27 cellular contexts compared by ENCODE assay signal in genomic region chr4:188015025-188015778, GRCh38. TPM values are rescaled to one million over a fixed set of nuclear protein-coding genes. Genes with fewer than 3 reads are reported as not detected.
DNase-seq lines count a peak whose midpoint lies in the region; ATAC-seq, FAIRE-seq and TF ChIP-seq lines count a peak whose summit lies in the region.
"Had no signal": no experiment of that assay in that cellular context is flagged by ENCODE, and none has a peak within 500 bp of the region (broad histone marks: within the 10 kb centered on the region; RNA-seq: fewer than 3 reads in every experiment).

No MANE protein-coding gene starts in this region.

- peak overlapping the region; percentile 67 for H3K4me2 ChIP-seq in HCT116 (ENCODE audit: low read length)
- H3K4me2 ChIP-seq: BLaER1 treated with 17β-estradiol and CSF1 and Interleukin-3, amounts not matched to agents 10 nM and 100 nM had no signal

- peaks cover 27% of the 10 kb centered on the region for H3K4me1 Mint-ChIP-seq in chondrocyte (ENCODE audit: low read depth)
- H3K4me1 Mint-ChIP-seq: immature natural killer cell had no signal

- H3K27me3 Mint-ChIP-seq in chondrocyte (ENCODE audit: low read depth), result no peaks in the 10 kb centered on the region

- no peak for TF ChIP-seq POLR2A in HCT116 (IDR thresholded peaks at IDR 0.05; ENCODE audit: borderline replicate concordance, extremely low read depth, insufficient read depth, insufficient read length)

- H3K4me1 ChIP-seq in HCT116 (ENCODE audit: control insufficient read depth in 1 of 2, insufficient read depth in 2 of 2, low read length in 2 of 2), result peaks cover 9 to 15% of the 10 kb centered on the region in 2 experiments; a peak in 3 of 4 replicates
- H3K4me1 ChIP-seq in left lung, result no peaks in the 10 kb centered on the region
- H3K4me1 ChIP-seq: ascending aorta, suprapubic skin had no signal

- no peak for DNase-seq in HCT116 (ENCODE audit: low read depth, low spot score)
- DNase-seq in chondrocyte (ENCODE audit: low spot score), result no peak
- no peak for DNase-seq in left lung
- peak; percentile 64 for DNase-seq in urothelium cell line (ENCODE audit: low spot score)
- no peak for DNase-seq in anterior cingulate cortex (lab: John Stamatoyannopoulos, UW)
- no peak for DNase-seq in activated CD4-positive, alpha-beta T cell treated with anti-CD3 and anti-CD28 coated beads, Interleukin-2, amount 50 U/mL, for 4 hours
- DNase-seq: activated effector memory CD4-positive, alpha-beta T cell treated with Interleukin-2 at 50 U/mL for 16 hours; DMS53; immature natural killer cell; Kasumi-1; NCI-H1436 treated with DMSO at 0.1 percent for 48 hours; NCI-H345; NK-92 treated with Interleukin-12 subunit alpha and Interleukin-12 subunit beta, amount 100 ng/mL, for 24 hours; occipital lobe; SHP77; sigmoid colon; stimulated activated CD4-positive, alpha-beta T cell treated with anti-CD3 and anti-CD28 coated beads, Interleukin-4, amount 100 ng/mL, for 24 hours; stimulated activated CD8-positive, alpha-beta memory T cell treated with anti-CD3 and anti-CD28 coated beads, Interleukin-4, amount 100 ng/mL, for 48 hours; T-helper 2 cell had no signal

- no peaks in the 10 kb centered on the region for H3K79me2 ChIP-seq in HCT116 (ENCODE audit: insufficient read depth, low read length)

- H2AFZ ChIP-seq in HCT116 (ENCODE audit: low read depth, low read length, poor library complexity, severe bottlenecking), result peak overlapping the region; percentile 66

- no peaks in the 10 kb centered on the region for H4K20me1 ChIP-seq in HCT116 (ENCODE audit: insufficient read depth)
- H4K20me1 ChIP-seq: BLaER1 treated with 17β-estradiol and CSF1 and Interleukin-3, amounts not matched to agents 10 nM and 100 nM had no signal

- peaks cover 4% of the 10 kb centered on the region for H3K9me3 Mint-ChIP-seq in chondrocyte (ENCODE audit: low read depth)

- intact Hi-C loops in HCT116 (cut with micrococcal nuclease), result no loop called here
- intact Hi-C loops in left lung (cut with DNase I), result no loop called here

- H3K9ac ChIP-seq in HCT116 (ENCODE audit: low read length), result no peak overlapping the region
- H3K9ac ChIP-seq: BLaER1 treated with 17β-estradiol and CSF1 and Interleukin-3, amounts not matched to agents 10 nM and 100 nM had no signal

- peak overlapping the region; percentile 71 for H3K27ac Mint-ChIP-seq in chondrocyte (ENCODE audit: unreplicated experiment)
- H3K27ac Mint-ChIP-seq: immature natural killer cell had no signal

- H3K36me3 Mint-ChIP-seq in chondrocyte (ENCODE audit: low read depth), result no peaks in the 10 kb centered on the region
- H3K36me3 Mint-ChIP-seq: immature natural killer cell had no signal

- H3K9me3 ChIP-seq in HCT116 (ENCODE audit: control insufficient read depth in 1 of 2, insufficient read depth in 1 of 2, low read depth in 1 of 2, low read length in 2 of 2) (no peaks in the 10 kb centered on the region), left lung (no peaks in the 10 kb centered on the region)
- H3K9me3 ChIP-seq: ascending aorta; BLaER1 treated with 17β-estradiol and CSF1 and Interleukin-3, amounts not matched to agents 10 nM and 100 nM; sigmoid colon; suprapubic skin had no signal

- no peaks in the 10 kb centered on the region for H3K9me2 ChIP-seq in HCT116 (ENCODE audit: insufficient read depth)

- no peak for FAIRE-seq in urothelium cell line (lab: Jason Lieb, UNC)
- FAIRE-seq: colon, endothelial cell of umbilical vein had no signal

- RAD21 ChIA-PET in HCT116 (lab: Charles Lee; ENCODE audit: low non-redundant PET in 1 of 2, low total read pairs in 2 of 2, uncharacterized antibody in 2 of 2, unreplicated experiment in 2 of 2), result no interaction called here

- no peak for TF ChIP-seq RAD21 in HCT116 (IDR thresholded peaks at IDR 0.05; ENCODE audit: low read depth)

- no peak for TF ChIP-seq CTCF in HCT116 (IDR thresholded peaks at IDR 0.05 in 2 of 3, conservative IDR thresholded peaks at IDR 0.05 in 1 of 3; ENCODE audit: borderline replicate concordance in 1 of 3, insufficient read depth in 1 of 3, low read depth in 2 of 3, low read length in 2 of 3)
- TF ChIP-seq CTCF in chondrocyte (IDR thresholded peaks at IDR 0.05), result peak; percentile 12
- TF ChIP-seq CTCF in left lung (IDR thresholded peaks at IDR 0.05), result no peak

- no peak overlapping the region for H3K4me3 Mint-ChIP-seq in chondrocyte (ENCODE audit: unreplicated experiment)
- H3K4me3 Mint-ChIP-seq: immature natural killer cell had no signal

- POLR2A ChIA-PET in HCT116 (lab: Charles Lee), result interaction anchor here (0.9 kb wide), 1 partner anchor 12 kb away, joined by 3 read pairs; no protein-coding TSS in a partner anchor

- H3K4me3 ChIP-seq in HCT116 (replicated peaks in 1 of 2; ENCODE audit: low read depth in 1 of 2, low read length in 2 of 2) (peak overlapping the region in 1 of 2 experiments; percentile 18; a peak in 1 of 4 replicates), left lung (no peak overlapping the region)
- H3K4me3 ChIP-seq: ascending aorta; BLaER1 treated with 17β-estradiol and CSF1 and Interleukin-3, amounts not matched to agents 10 nM and 100 nM; sigmoid colon; suprapubic skin had no signal

- H3K27me3 ChIP-seq in HCT116 (ENCODE audit: insufficient read depth, low read length), result no peaks in the 10 kb centered on the region
- H3K27me3 ChIP-seq in left lung, result no peaks in the 10 kb centered on the region
- H3K27me3 ChIP-seq: ascending aorta; BLaER1 treated with 17β-estradiol and CSF1 and Interleukin-3, amounts not matched to agents 10 nM and 100 nM; suprapubic skin had no signal

- H3K27ac ChIP-seq in HCT116 (ENCODE audit: low read depth, low read length), result no peak overlapping the region
- no peak overlapping the region for H3K27ac ChIP-seq in left lung
- H3K27ac ChIP-seq: ascending aorta; BLaER1 treated with 17β-estradiol and CSF1 and Interleukin-3, amounts not matched to agents 10 nM and 100 nM; sigmoid colon; suprapubic skin had no signal

- no peaks in the 10 kb centered on the region for H3K36me3 ChIP-seq in HCT116 (ENCODE audit: control insufficient read depth in 1 of 2, insufficient read depth in 2 of 2, low read length in 2 of 2)
- H3K36me3 ChIP-seq in left lung, result no peaks in the 10 kb centered on the region
- H3K36me3 ChIP-seq: ascending aorta; BLaER1 treated with 17β-estradiol and CSF1 and Interleukin-3, amounts not matched to agents 10 nM and 100 nM; sigmoid colon; suprapubic skin had no signal

- no TSS peak for BruUV-seq in HCT116 (replicated peaks; lab: Mats Ljungman, UMichigan)

- CTCF ChIA-PET in HCT116 (lab: Charles Lee), result no interaction called here

- peak; percentile 84 for ATAC-seq in HCT116
- ATAC-seq in left lung, result peak; percentile 77
- ATAC-seq in GM21723 (IDR thresholded peaks at IDR 0.05; ENCODE audit: unreplicated experiment), result no peak
- ATAC-seq: activated CD4-positive, CD25-positive, alpha-beta regulatory T cell treated with anti-CD3 and anti-CD28 coated beads, Interleukin-2, amount 50 U/mL, for 24 hours had no signal

TF ChIP-seq in HCT116, 20 proteins besides CTCF, POLR2A, EP300 and RAD21:
- TF ChIP-seq EZH2phosphoT487 (IDR thresholded peaks at IDR 0.05; ENCODE audit: borderline replicate concordance), result no peak
- no peak for TF ChIP-seq ATF3 (IDR thresholded peaks at IDR 0.05)
- TF ChIP-seq POLR2AphosphoS5 (IDR thresholded peaks at IDR 0.05; ENCODE audit: low read depth, low read length), result no peak
- TF ChIP-seq SIN3A (IDR thresholded peaks at IDR 0.05; ENCODE audit: low read depth), result no peak
- no peak for TF ChIP-seq CBX3 (IDR thresholded peaks at IDR 0.05; ENCODE audit: low read depth)
- TF ChIP-seq FOSL1 (IDR thresholded peaks at IDR 0.05; ENCODE audit: low read depth), result no peak
- TF ChIP-seq TCF7L2 (IDR thresholded peaks at IDR 0.05; ENCODE audit: borderline replicate concordance, extremely low read depth, insufficient read depth, insufficient read length), result no peak
- no peak for TF ChIP-seq SRF (IDR thresholded peaks at IDR 0.05; ENCODE audit: low read depth)
- TF ChIP-seq MAX (IDR thresholded peaks at IDR 0.05), result no peak

RNA-seq across cellular contexts. Expression of gene ZFP42, which starts 19.6 kb away (rescaled TPM):
- total RNA-seq in HCT116 (2021; ENCODE audit: unreplicated experiment) (0.12 TPM), chondrocyte (0.50 to 0.51 TPM in 2 of 3 replicates, not detected in the other), left lung (under 1 TPM in 1 of 2 donors, not detected in 1; 0.96 TPM)
- not detected in 2 replicates for polyA plus RNA-seq in HCT116 (2012)
- total RNA-seq: ascending aorta, endothelial cell of umbilical vein, mononuclear cell, occipital lobe, sigmoid colon, suprapubic skin had no signal
- polyA plus RNA-seq: immature natural killer cell, sigmoid colon had no signal
